In genomic region chr9:92710368-92710767, GRCh38 we compare ENCODE assay signal across 16 cellular contexts. TPM values are rescaled to one million over a fixed set of nuclear protein-coding genes. Genes with fewer than 3 reads are reported as not detected.
A peak's percentile ranks its signal among the peaks of the same experiment; 100 is the strongest.
DNase-seq lines count a peak whose midpoint lies in the region; ATAC-seq and TF ChIP-seq lines count a peak whose summit lies in the region.
"Had no signal": no experiment of that assay in that cellular context is flagged by ENCODE, and none has a peak within 500 bp of the region (broad histone marks: within the 10 kb centered on the region; RNA-seq: fewer than 3 reads in every experiment).

No MANE protein-coding gene starts in this region.

- ATAC-seq in activated CD8-positive, alpha-beta memory T cell treated with anti-CD3 and anti-CD28 coated beads, Interleukin-2, amount 10 ng/mL, durations not matched to agents 7 days and 5 days, result no peak
- no peak for ATAC-seq in HG02642 (IDR thresholded peaks at IDR 0.05; ENCODE audit: poor library complexity, unreplicated experiment)
- no peak for ATAC-seq in HG02798 (IDR thresholded peaks at IDR 0.05; ENCODE audit: poor library complexity, unreplicated experiment)
- ATAC-seq: HepG2 had no signal

- no peak overlapping the region for H3K4me3 Mint-ChIP-seq in activated CD8-positive, alpha-beta memory T cell treated with anti-CD3 and anti-CD28 coated beads, Interleukin-2, amount 10 ng/mL, durations not matched to agents 7 days and 5 days
- no peak overlapping the region for H3K4me3 Mint-ChIP-seq in progenitor cell of endocrine pancreas (ENCODE audit: low read depth)

- peaks cover 15% of the 10 kb centered on the region for H3K36me3 Mint-ChIP-seq in activated CD8-positive, alpha-beta memory T cell treated with anti-CD3 and anti-CD28 coated beads, Interleukin-2, amount 10 ng/mL, durations not matched to agents 7 days and 5 days
- peaks cover 15% of the 10 kb centered on the region for H3K36me3 Mint-ChIP-seq in progenitor cell of endocrine pancreas (ENCODE audit: insufficient read depth)

- no peaks in the 10 kb centered on the region for H3K27me3 Mint-ChIP-seq in activated CD8-positive, alpha-beta memory T cell treated with anti-CD3 and anti-CD28 coated beads, Interleukin-2, amount 10 ng/mL, durations not matched to agents 7 days and 5 days
- no peaks in the 10 kb centered on the region for H3K27me3 Mint-ChIP-seq in progenitor cell of endocrine pancreas

- CTCF ChIA-PET in activated CD8-positive, alpha-beta memory T cell treated with anti-CD3 and anti-CD28 coated beads, Interleukin-2, amount 10 ng/mL, durations not matched to agents 7 days and 5 days (lab: Charles Lee), result no interaction called here
- CTCF ChIA-PET in HEK293T (lab: Yijun Ruan, JAX), result no interaction called here

- DNase-seq in activated CD8-positive, alpha-beta memory T cell treated with anti-CD3 and anti-CD28 coated beads, Interleukin-2, amount 10 ng/mL, durations not matched to agents 7 days and 5 days, result no peak
- DNase-seq in activated CD8-positive, alpha-beta memory T cell treated with anti-CD3 and anti-CD28 coated beads for 24 hours, result no peak
- peak; percentile 3 for DNase-seq in HEK293T (ENCODE audit: extremely low spot score)
- no peak for DNase-seq in epithelial cell of prostate (ENCODE audit: low read depth, low spot score)
- no peak for DNase-seq in progenitor cell of endocrine pancreas (ENCODE audit: low spot score, unreplicated experiment)
- DNase-seq in GOT3 (lab: John Stamatoyannopoulos, UW), result no peak
- DNase-seq: ACHN; DMS 273 treated with DMSO at 0.1 percent for 48 hours; NCI-H1092; NCI-H1694; NCI-H69; NK-92 treated with Interleukin-12 subunit alpha and Interleukin-12 subunit beta, amount 100 ng/mL, for 24 hours had no signal

- POLR2A ChIA-PET in HEK293T (lab: Yijun Ruan, JAX), result no interaction called here

- no peak for TF ChIP-seq CTCF in progenitor cell of endocrine pancreas (IDR thresholded peaks at IDR 0.05; ENCODE audit: unreplicated experiment)

- no peaks in the 10 kb centered on the region for H3K9me3 Mint-ChIP-seq in activated CD8-positive, alpha-beta memory T cell treated with anti-CD3 and anti-CD28 coated beads, Interleukin-2, amount 10 ng/mL, durations not matched to agents 7 days and 5 days (ENCODE audit: low read depth)
- H3K9me3 Mint-ChIP-seq in progenitor cell of endocrine pancreas (ENCODE audit: low read depth), result no peaks in the 10 kb centered on the region

- peak overlapping the region; percentile 29 for H3K27ac Mint-ChIP-seq in activated CD8-positive, alpha-beta memory T cell treated with anti-CD3 and anti-CD28 coated beads, Interleukin-2, amount 10 ng/mL, durations not matched to agents 7 days and 5 days
- peak overlapping the region; percentile 35 for H3K27ac Mint-ChIP-seq in progenitor cell of endocrine pancreas

- peaks cover 39% of the 10 kb centered on the region for H3K4me1 Mint-ChIP-seq in activated CD8-positive, alpha-beta memory T cell treated with anti-CD3 and anti-CD28 coated beads, Interleukin-2, amount 10 ng/mL, durations not matched to agents 7 days and 5 days
- H3K4me1 Mint-ChIP-seq in progenitor cell of endocrine pancreas (ENCODE audit: low read depth), result peaks cover 1% of the 10 kb centered on the region

- H3K27ac ChIP-seq in epithelial cell of prostate, result peak overlapping the region; percentile 93
- H3K27ac ChIP-seq: KMS-11 had no signal

TF ChIP-seq in HEK293T, 16 proteins besides CTCF, POLR2A, EP300 and RAD21:
- TF ChIP-seq CTBP1 (IDR thresholded peaks at IDR 0.05; ENCODE audit: borderline replicate concordance), result no peak

RNA-seq across cellular contexts. Expression of gene IPPK, which starts 40.4 kb away (rescaled TPM):
- total RNA-seq in activated CD8-positive, alpha-beta memory T cell treated with anti-CD3 and anti-CD28 coated beads, Interleukin-2, amount 10 ng/mL, durations not matched to agents 7 days and 5 days, result 10 to 100 TPM; 11.4 to 15.1 TPM
- total RNA-seq in progenitor cell of endocrine pancreas, result 10.2 and 10.8 TPM in 2 replicates

RNA-seq across cellular contexts. Expression of gene BICD2, which starts 54.3 kb away (rescaled TPM):
- total RNA-seq in activated CD8-positive, alpha-beta memory T cell treated with anti-CD3 and anti-CD28 coated beads, Interleukin-2, amount 10 ng/mL, durations not matched to agents 7 days and 5 days, result 10 to 100 TPM; 26.4 to 27.2 TPM
- total RNA-seq in progenitor cell of endocrine pancreas, result 24.6 and 25.5 TPM in 2 replicates
